26 cellular contexts compared by ENCODE assay signal in genomic region chr17:18179804-18180203, GRCh38. TPM values are rescaled to one million over a fixed set of nuclear protein-coding genes. Genes with fewer than 3 reads are reported as not detected.
DNase-seq lines count a peak whose midpoint lies in the region; ATAC-seq and TF ChIP-seq lines count a peak whose summit lies in the region.
"Had no signal": no experiment of that assay in that cellular context is flagged by ENCODE, and none has a peak within 500 bp of the region (broad histone marks: within the 10 kb centered on the region; RNA-seq: fewer than 3 reads in every experiment).

No MANE protein-coding gene starts in this region.

- peaks cover 3 to 20% (median 15%) of the 10 kb centered on the region in 9 donors for H3K4me1 ChIP-seq in heart right ventricle
- H3K4me1 ChIP-seq in CD4-positive, alpha-beta memory T cell (ENCODE audit: insufficient read depth, low read length): peaks cover 11% of the 10 kb centered on the region

- H3K36me3 Mint-ChIP-seq in nephron (ENCODE audit: low read depth): no peaks in the 10 kb centered on the region
- peaks cover 0 to 10% of the 10 kb centered on the region in 2 donors for H3K36me3 Mint-ChIP-seq in CD4-positive, alpha-beta memory T cell
- H3K36me3 Mint-ChIP-seq: natural killer cell had no signal

- TF ChIP-seq CTCF in heart right ventricle (IDR thresholded peaks at IDR 0.05) (no peak), nephron (IDR thresholded peaks at IDR 0.05; ENCODE audit: unreplicated experiment in 3 of 3) (no peak), GM13976 (IDR thresholded peaks at IDR 0.05; ENCODE audit: borderline replicate concordance, control extremely low read depth, extremely low read depth, insufficient read depth, missing control alignments) (no peak)

- in situ Hi-C loops in GM13976 (cut with MboI; ENCODE audit: low sequenced_read_pairs, unreplicated experiment): no loop called here

- H3K9me3 Mint-ChIP-seq in nephron: no peaks in the 10 kb centered on the region
- peaks cover 0 to 2% (median 0%) of the 10 kb centered on the region in 8 donors for H3K9me3 Mint-ChIP-seq in CD4-positive, alpha-beta memory T cell
- H3K9me3 Mint-ChIP-seq: natural killer cell had no signal

- no peaks in the 10 kb centered on the region for H3K27me3 ChIP-seq in heart right ventricle
- H3K27me3 ChIP-seq in CD4-positive, alpha-beta memory T cell (ENCODE audit: insufficient read depth, low read length): no peaks in the 10 kb centered on the region
- H3K27me3 ChIP-seq: Peyer's patch, right atrium auricular region had no signal

- H3K27ac ChIP-seq in heart right ventricle: no peak overlapping the region
- H3K27ac ChIP-seq in CD4-positive, alpha-beta memory T cell (ENCODE audit: low read depth, low read length): no peak overlapping the region
- H3K27ac ChIP-seq: coronary artery, parathyroid adenoma, Peyer's patch, right atrium auricular region had no signal

- DNase-seq in left ventricle myocardium superior (peak; percentile 2), heart right ventricle (no peak), amniotic epithelial cell (ENCODE audit: low read depth) (peak; percentile 92), SW480 (ENCODE audit: low spot score) (no peak), GM13976 (ENCODE audit: low spot score) (no peak)
- no peak for DNase-seq in CD4-positive, alpha-beta memory T cell
- DNase-seq: activated CD4-positive, alpha-beta T cell treated with anti-CD3 and anti-CD28 coated beads for 1 hour; activated effector memory CD4-positive, alpha-beta T cell treated with anti-CD3 and anti-CD28 coated beads, Interleukin-2, amount 50 U/mL, for 16 hours; amygdala; C1 segment of cervical spinal cord; DMS79 treated with DMSO at 0.1 percent for 48 hours; effector memory CD4-positive, alpha-beta T cell; GF-D8; HCEC 1CT; islet precursor cell; midbrain; natural killer cell; NCI-H2029 treated with DMSO at 0.1 percent for 48 hours; NCI-H345; Peyer's patch; SHP77 treated with DMSO at 0.1 percent for 48 hours; stimulated activated CD4-positive, alpha-beta T cell treated with anti-CD3 and anti-CD28 coated beads, Interleukin-2, amount 100 ng/mL, for 24 hours had no signal

- POLR2A ChIA-PET in CD4-positive, alpha-beta memory T cell (lab: Charles Lee; ENCODE audit: partially characterized antibody): no interaction called here

- H3K36me3 ChIP-seq in heart right ventricle: no peaks in the 10 kb centered on the region
- no peaks in the 10 kb centered on the region for H3K36me3 ChIP-seq in CD4-positive, alpha-beta memory T cell (ENCODE audit: insufficient read depth, low read length)
- H3K36me3 ChIP-seq: Peyer's patch, right atrium auricular region had no signal

- 94 to 95% methylated on average over 7 of the region's 7 CpGs for WGBS in heart right ventricle, 2 donors

- no peaks in the 10 kb centered on the region for H3K9me3 ChIP-seq in heart right ventricle
- H3K9me3 ChIP-seq in CD4-positive, alpha-beta memory T cell (ENCODE audit: control insufficient read depth in 1 of 2, low read length in 2 of 2): no peaks in the 10 kb centered on the region
- H3K9me3 ChIP-seq: Peyer's patch, right atrium auricular region had no signal

- no peaks in the 10 kb centered on the region for H3K27me3 Mint-ChIP-seq in nephron (ENCODE audit: low read depth)
- no peaks in the 10 kb centered on the region for H3K27me3 Mint-ChIP-seq in CD4-positive, alpha-beta memory T cell

- H3K4me3 Mint-ChIP-seq in nephron: peak overlapping the region; percentile 11 to 44 (median 35)
- H3K4me3 Mint-ChIP-seq in CD4-positive, alpha-beta memory T cell: no peak overlapping the region
- H3K4me3 Mint-ChIP-seq: natural killer cell had no signal

- H3K4me1 Mint-ChIP-seq in nephron: peaks cover 45% of the 10 kb centered on the region
- H3K4me1 Mint-ChIP-seq in CD4-positive, alpha-beta memory T cell: peaks cover 3 to 28% (median 11%) of the 10 kb centered on the region in 4 donors

- H3K4me3 ChIP-seq in heart right ventricle: no peak overlapping the region
- H3K4me3 ChIP-seq in CD4-positive, alpha-beta memory T cell (ENCODE audit: low read length in 2 of 2): no peak overlapping the region
- H3K4me3 ChIP-seq: coronary artery, Peyer's patch, right atrium auricular region had no signal

- intact Hi-C loops in left ventricle myocardium superior (cut with micrococcal nuclease) (no loop called here), heart right ventricle (cut with DNase I) (loop anchor here in 2 of 10 donors (5.0 kb wide), 1 partner anchor 38 kb away; no protein-coding TSS in a partner anchor)
- intact Hi-C loops in CD4-positive, alpha-beta memory T cell (cut with micrococcal nuclease): loop anchor here (5.0 to 10.0 kb wide), 2 partner anchors 182 to 1525 kb away; partner anchors contain the start of genes SHMT1 and ZNF624

- CTCF ChIA-PET in CD4-positive, alpha-beta memory T cell (lab: Charles Lee; ENCODE audit: partially characterized antibody): interaction anchor here (1.4 kb wide), 1 partner anchor 30 kb away, joined by 3 read pairs; no protein-coding TSS in a partner anchor

- no peak for ATAC-seq in left ventricle myocardium superior
- no peak for ATAC-seq in heart right ventricle
- ATAC-seq: natural killer cell had no signal

- peak overlapping the region; percentile 92 to 100 (median 97) for H3K27ac Mint-ChIP-seq in nephron
- H3K27ac Mint-ChIP-seq in CD4-positive, alpha-beta memory T cell: peak overlapping the region in 3 of 7 donors; percentile 30 to 80 (median 36)

RNA-seq across cellular contexts. Expression of gene ALKBH5, which starts 3.8 kb away (rescaled TPM):
- 197 TPM for total RNA-seq in left ventricle myocardium superior
- 100 to 1,000 TPM; 163 to 208 (median 194) TPM for total RNA-seq in heart right ventricle
- 10 to 100 TPM; 72.6 to 80.3 TPM for polyA plus RNA-seq in heart right ventricle
- total RNA-seq in CD4-positive, alpha-beta memory T cell: 100 to 1,000 TPM; 119 TPM
- polyA plus RNA-seq in CD4-positive, alpha-beta memory T cell: 100 to 1,000 TPM; 128 to 132 TPM

RNA-seq across cellular contexts. Expression of gene LLGL1, which starts 45.6 kb away (rescaled TPM):
- total RNA-seq in left ventricle myocardium superior (9.0 TPM), heart right ventricle (10 to 100 TPM in 1 of 10 donors, 1 to 10 TPM in 9; 7.2 to 12.4 (median 9.1) TPM)
- 1 to 10 TPM; 5.8 to 5.9 TPM for polyA plus RNA-seq in heart right ventricle
- 10 to 100 TPM; 19.9 to 20.5 TPM for total RNA-seq in CD4-positive, alpha-beta memory T cell
- polyA plus RNA-seq in CD4-positive, alpha-beta memory T cell: 1 to 10 TPM in 1 of 2 donors, under 1 TPM in 1; 0.25 to 1.3 TPM

Comparison
In these comparisons a context has a peak if more than half of its experiments do, and no peak if none do; other contexts are left out.
1. DNase-seq: peak in left ventricle myocardium superior (single experiment) and amniotic epithelial cell (single experiment); none in heart right ventricle (0 of 2), SW480 (single experiment), GM13976 (single experiment) and CD4-positive, alpha-beta memory T cell (0 of 5).
2. H3K4me3 Mint-ChIP-seq: peak in nephron (3 of 3); none in CD4-positive, alpha-beta memory T cell (0 of 8).